Comparison of ENCODE assay signal across 21 cellular contexts in genomic region chr12:60830381-60830780, GRCh38.
DNase-seq lines count a peak whose midpoint lies in the region; FAIRE-seq and TF ChIP-seq lines count a peak whose summit lies in the region.
"Had no signal": no experiment of that assay in that cellular context is flagged by ENCODE, and none has a peak within 500 bp of the region (broad histone marks: within the 10 kb centered on the region; RNA-seq: fewer than 3 reads in every experiment).

No MANE protein-coding gene starts in this region.

- no peaks in the 10 kb centered on the region for H3K4me1 Mint-ChIP-seq in Calu3 (ENCODE audit: low read depth, unreplicated experiment)
- H3K4me1 Mint-ChIP-seq: CD4-positive, CD25-positive, alpha-beta regulatory T cell had no signal

- DNase-seq in HPDE6-E6E7 (ENCODE audit: extremely low spot score) (peak; percentile 34), adipocyte (ENCODE audit: low read depth) (peak; percentile 14), iris pigment epithelial cell (ENCODE audit: low read depth) (peak; percentile 2), epidermal melanocyte (ENCODE audit: insufficient read length, low spot score) (no peak), Calu3 (no peak), UCSD-AML1 (lab: John Stamatoyannopoulos, UW; ENCODE audit: unreplicated experiment) (no peak)
- DNase-seq: CD4-positive, CD25-positive, alpha-beta regulatory T cell; DMS79 treated with DMSO at 0.1 percent for 48 hours; GM23248; H9; KG1; NCI-H1105 treated with DMSO at 0.1 percent for 48 hours; NCI-H2029 treated with DMSO at 0.1 percent for 48 hours; NCI-H2171; NCI-H345; NCI-H524; NCI-H774; NK-92 treated with Interleukin-12 subunit alpha and Interleukin-12 subunit beta, amount 100 ng/mL, for 24 hours; Right ventricle myocardium superior had no signal

- no peaks in the 10 kb centered on the region for H3K9me3 Mint-ChIP-seq in Calu3 (ENCODE audit: low read depth, unreplicated experiment)
- H3K9me3 Mint-ChIP-seq: H9 had no signal

- no peak overlapping the region for H3K27ac Mint-ChIP-seq in Calu3 (ENCODE audit: unreplicated experiment)
- H3K27ac Mint-ChIP-seq: CD4-positive, CD25-positive, alpha-beta regulatory T cell; H9 had no signal

- H3K4me3 Mint-ChIP-seq in Calu3 (ENCODE audit: low read depth, unreplicated experiment), result no peak overlapping the region
- H3K4me3 Mint-ChIP-seq: CD4-positive, CD25-positive, alpha-beta regulatory T cell; H9 had no signal

- peaks cover 3% of the 10 kb centered on the region for H3K9me3 ChIP-seq in adipocyte (ENCODE audit: control insufficient read depth, low read length)

- CTCF ChIA-PET in Calu3 (lab: Charles Lee), result interaction anchor here (0.5 kb wide), 1 partner anchor 115 kb away, joined by 3 read pairs; no protein-coding TSS in a partner anchor

- intact Hi-C loops in Calu3 (cut with micrococcal nuclease; ENCODE audit: unreplicated experiment), result no loop called here

- H3K4me3 ChIP-seq in adipocyte (ENCODE audit: low read length), result no peak overlapping the region
- H3K4me3 ChIP-seq: GM23248 had no signal

- no peaks in the 10 kb centered on the region for H3K36me3 Mint-ChIP-seq in Calu3 (ENCODE audit: insufficient read depth, unreplicated experiment)
- H3K36me3 Mint-ChIP-seq: CD4-positive, CD25-positive, alpha-beta regulatory T cell had no signal

- no peaks in the 10 kb centered on the region for H3K27me3 Mint-ChIP-seq in Calu3 (ENCODE audit: unreplicated experiment)
- H3K27me3 Mint-ChIP-seq: CD4-positive, CD25-positive, alpha-beta regulatory T cell had no signal

- H3K36me3 ChIP-seq in adipocyte (ENCODE audit: control insufficient read depth, insufficient read depth, low read length, severe bottlenecking), result no peaks in the 10 kb centered on the region

- H3K9ac ChIP-seq in adipocyte (ENCODE audit: low read length), result no peak overlapping the region
- H3K9ac ChIP-seq: GM23248 had no signal

- peaks cover 10% of the 10 kb centered on the region for H3K4me1 ChIP-seq in adipocyte (ENCODE audit: control insufficient read depth, insufficient read depth, low read length)

- no peak for TF ChIP-seq CTCF in Calu3 (IDR thresholded peaks at IDR 0.05; ENCODE audit: unreplicated experiment)

- no peaks in the 10 kb centered on the region for H3K27me3 ChIP-seq in adipocyte (replicated peaks; ENCODE audit: control insufficient read depth, insufficient read depth, low read length)

- FAIRE-seq in endometrium (lab: Jason Lieb, UNC), result peak; percentile 8
- FAIRE-seq: RCC 7860 had no signal

- no TSS peak for BruUV-seq in Calu3 (replicated peaks; lab: Mats Ljungman, UMichigan)

Comparison
In these comparisons a context has a peak if more than half of its experiments do, and no peak if none do; other contexts are left out.
1. DNase-seq: peak in HPDE6-E6E7 (single experiment), adipocyte (single experiment) and iris pigment epithelial cell (single experiment); none in epidermal melanocyte (single experiment), Calu3 (single experiment) and UCSD-AML1 (single experiment).